Comparison of ENCODE assay signal across 34 cellular contexts in genomic region chr14:51999084-51999483, GRCh38. TPM values are rescaled to one million over a fixed set of nuclear protein-coding genes. Genes with fewer than 3 reads are reported as not detected.
DNase-seq lines count a peak whose midpoint lies in the region; ATAC-seq, FAIRE-seq and TF ChIP-seq lines count a peak whose summit lies in the region.
"Had no signal": no experiment of that assay in that cellular context is flagged by ENCODE, and none has a peak within 500 bp of the region (broad histone marks: within the 10 kb centered on the region; RNA-seq: fewer than 3 reads in every experiment).

No MANE protein-coding gene starts in this region.

- in situ Hi-C loops in IMR-90 (cut with MboI; ENCODE audit: low sequenced_read_pairs): loop anchor here (5.0 kb wide), 1 partner anchor 133 kb away; no protein-coding TSS in a partner anchor
- in situ Hi-C loops in astrocyte of the spinal cord (cut with HindIII; ENCODE audit: low sequenced_read_pairs): no loop called here

- POLR2A ChIA-PET in IMR-90 (lab: Charles Lee; ENCODE audit: unreplicated experiment): no interaction called here

- H2BK120ac ChIP-seq in IMR-90 (ENCODE audit: low read depth, low read length): no peak overlapping the region
- no peak overlapping the region for H2BK120ac ChIP-seq in H9 (ENCODE audit: low read depth, low read length, poor library complexity, severe bottlenecking)

- no peak for ATAC-seq in IMR-90 (ENCODE audit: low read depth)
- ATAC-seq: CD8-positive, alpha-beta T cell; left lobe of liver; stimulated activated naive CD8-positive, alpha-beta T cell treated with anti-CD3 and anti-CD28 coated beads, Interleukin-15, Interleukin-2, amounts not matched to agents 100 U/mL and 50 U/mL, for 24 hours; WTC11 had no signal

- no peak for FAIRE-seq in small intestine (lab: Jason Lieb, UNC)
- FAIRE-seq: A204.1, endometrium, islet of Langerhans had no signal

- TF ChIP-seq RAD21 in IMR-90 (IDR thresholded peaks at IDR 0.05; ENCODE audit: low read length): no peak

- WGBS in IMR-90 (ENCODE audit: extremely low coverage in 2 of 2, insufficient read length in 1 of 2), 2 experiments: no CpG with 5 or more reads among the region's 2 CpGs
- WGBS in H9 (ENCODE audit: extremely low coverage, insufficient read length, low lambda C conversion rate): no CpG with 5 or more reads among the region's 2 CpGs
- WGBS in small intestine, 3 donors: 78 to 90% (median 89%) methylated on average over 2 of the region's 2 CpGs

- H2BK15ac ChIP-seq in IMR-90 (ENCODE audit: low read depth, low read length) (no peak overlapping the region), H9 (ENCODE audit: low read depth, low read length) (no peak overlapping the region)

- no peak overlapping the region for H4K5ac ChIP-seq in IMR-90 (ENCODE audit: low read depth, low read length)
- H4K5ac ChIP-seq in H9 (ENCODE audit: insufficient read length, low read depth, low read length): no peak overlapping the region

- H2BK12ac ChIP-seq in H9 (ENCODE audit: insufficient read length, low read depth, low read length): no peak overlapping the region

- peak overlapping the region; percentile 98 for H3K27ac ChIP-seq in ACC112 (ENCODE audit: low read depth, low read length)
- no peak overlapping the region for H3K27ac ChIP-seq in IMR-90 (ENCODE audit: insufficient read depth, low read length)
- H3K27ac ChIP-seq in H9 (ENCODE audit: insufficient read length, low read depth, low read length): no peak overlapping the region
- H3K27ac ChIP-seq in small intestine (ENCODE audit: low read depth in 1 of 2, low read length in 1 of 2): no peak overlapping the region
- H3K27ac ChIP-seq: ascending aorta, esophagus squamous epithelium, ovary, RWPE1, thoracic aorta had no signal

- peaks cover 5 to 7% of the 10 kb centered on the region in 2 experiments for H3K4me1 Mint-ChIP-seq in H9
- H3K4me1 Mint-ChIP-seq: WTC11 had no signal

- no peak overlapping the region for H4K91ac ChIP-seq in IMR-90 (ENCODE audit: insufficient read depth, low read depth, low read length)
- no peak overlapping the region for H4K91ac ChIP-seq in H9 (ENCODE audit: insufficient read length, low read depth, low read length)

- dilution Hi-C loops in IMR-90 (cut with HindIII; ENCODE audit: low sequenced_read_pairs, unreplicated experiment): no loop called here

- CTCF ChIA-PET in IMR-90 (lab: Yijun Ruan, JAX): interaction anchor here (0.6 kb wide), 1 partner anchor 88 kb away, joined by 3 read pairs; no protein-coding TSS in a partner anchor

- H2AFZ ChIP-seq in ACC112 (ENCODE audit: low read length, unreplicated experiment) (no peak overlapping the region), IMR-90 (replicated peaks; ENCODE audit: low read length, poor library complexity) (no peak overlapping the region), H9 (ENCODE audit: low read length) (no peak overlapping the region)

- H3K79me1 ChIP-seq in IMR-90 (ENCODE audit: low read depth in 1 of 2, low read length in 2 of 2) (peaks cover 14 to 34% of the 10 kb centered on the region in 2 experiments), H9 (ENCODE audit: insufficient read depth, low read depth, low read length, poor library complexity, severe bottlenecking) (no peaks in the 10 kb centered on the region)

- H3K36me3 Mint-ChIP-seq in H9 (ENCODE audit: insufficient read depth in 1 of 3, low read depth in 3 of 3): peaks cover 33 to 83% (median 78%) of the 10 kb centered on the region in 3 experiments

- H3K4me1 ChIP-seq in ACC112 (ENCODE audit: control insufficient read depth, insufficient read depth, low read length, unreplicated experiment): peaks cover 61% of the 10 kb centered on the region
- no peaks in the 10 kb centered on the region for H3K4me1 ChIP-seq in IMR-90 (ENCODE audit: control insufficient read depth, insufficient read depth, low read length)
- H3K4me1 ChIP-seq in H9 (ENCODE audit: insufficient read depth, low read length): no peaks in the 10 kb centered on the region
- no peaks in the 10 kb centered on the region for H3K4me1 ChIP-seq in small intestine (ENCODE audit: control insufficient read depth in 2 of 2, insufficient read depth in 1 of 2, low read depth in 1 of 2, low read length in 1 of 2)
- H3K4me1 ChIP-seq: BE2C, uterus had no signal

- H3K23ac ChIP-seq in IMR-90 (ENCODE audit: low read depth, low read length) (no peak overlapping the region), H9 (ENCODE audit: insufficient read length, low read depth, low read length) (no peak overlapping the region)

- H3K36me3 ChIP-seq in ACC112 (ENCODE audit: insufficient read depth, low read length): peaks cover 62% of the 10 kb centered on the region
- H3K36me3 ChIP-seq in IMR-90 (ENCODE audit: control insufficient read depth, insufficient read depth, low read length): peaks cover 16% of the 10 kb centered on the region
- H3K36me3 ChIP-seq in small intestine (ENCODE audit: control insufficient read depth in 2 of 2, insufficient read depth in 2 of 2, low read length in 2 of 2): peaks cover 9 to 11% of the 10 kb centered on the region in 2 donors
- H3K36me3 ChIP-seq: ovary, uterus had no signal

- H3K18ac ChIP-seq in IMR-90 (ENCODE audit: low read depth, low read length) (no peak overlapping the region), H9 (ENCODE audit: insufficient read length, low read depth, low read length) (no peak overlapping the region)

- H3K9ac ChIP-seq in IMR-90 (ENCODE audit: low read depth, low read length) (no peak overlapping the region), H9 (ENCODE audit: extremely low read depth, insufficient read length, low read length) (no peak overlapping the region)

- DNase-seq in IMR-90 (peak; percentile 56), astrocyte of the spinal cord (ENCODE audit: low read depth, low spot score) (peak; percentile 15), fibroblast of the conjunctiva (ENCODE audit: low read depth) (peak; percentile 67), H9 (no peak), Ammon's horn (ENCODE audit: low spot score) (no peak), small intestine (no peak)
- no peak for DNase-seq in NK-92 treated with Interleukin-12 subunit alpha and Interleukin-12 subunit beta, amount 100 ng/mL, for 24 hours (lab: John Stamatoyannopoulos, UW)
- DNase-seq: activated CD4-positive, alpha-beta T cell treated with anti-CD3 and anti-CD28 coated beads, Interleukin-2, amount 10 ng/mL, durations not matched to agents 24 days and 14 days; activated CD8-positive, alpha-beta memory T cell treated with anti-CD3 and anti-CD28 coated beads for 24 hours; activated naive CD8-positive, alpha-beta T cell treated with anti-CD3 and anti-CD28 coated beads for 36 hours; activated T-cell treated with anti-CD3 and anti-CD28 coated beads for 4 hours; BE2C; CD8-positive, alpha-beta T cell; central memory CD4-positive, alpha-beta T cell; esophagus squamous epithelium; glutamatergic neuron; H7; NCI-H1092; NCI-H1694 treated with DMSO at 0.1 percent for 48 hours; NCI-H82; ovary; stimulated activated CD4-positive, alpha-beta T cell treated with anti-CD3 and anti-CD28 coated beads, Interleukin-2, amount 100 ng/mL, for 24 hours; stimulated activated naive CD8-positive, alpha-beta T cell treated with anti-CD3 and anti-CD28 coated beads, Interleukin-15, Interleukin-2, amounts not matched to agents 100 U/mL and 50 U/mL, for 24 hours; uterus had no signal

- H3K4ac ChIP-seq in IMR-90 (ENCODE audit: low read depth, low read length) (no peak overlapping the region; the same call in 1 of the 2 replicates), H9 (ENCODE audit: low read depth, low read length) (no peak overlapping the region)

- peak overlapping the region in 1 of 3 experiments; percentile 42; a peak in 1 of 7 replicates for H3K27ac Mint-ChIP-seq in H9
- H3K27ac Mint-ChIP-seq: activated CD4-positive, alpha-beta T cell treated with anti-CD3 and anti-CD28 coated beads, Interleukin-2, amount 10 ng/mL, durations not matched to agents 24 days and 14 days; activated naive CD8-positive, alpha-beta T cell treated with anti-CD3 and anti-CD28 coated beads for 36 hours; CD8-positive, alpha-beta T cell; memory B cell; WTC11 had no signal

- H3K27me3 Mint-ChIP-seq in H9 (ENCODE audit: low read depth): no peaks in the 10 kb centered on the region
- H3K27me3 Mint-ChIP-seq: activated CD4-positive, alpha-beta T cell treated with anti-CD3 and anti-CD28 coated beads, Interleukin-2, amount 10 ng/mL, durations not matched to agents 24 days and 14 days; activated naive CD8-positive, alpha-beta T cell treated with anti-CD3 and anti-CD28 coated beads for 36 hours; memory B cell had no signal

- no peak overlapping the region for H3K4me3 Mint-ChIP-seq in H9
- H3K4me3 Mint-ChIP-seq: activated CD4-positive, alpha-beta T cell treated with anti-CD3 and anti-CD28 coated beads, Interleukin-2, amount 10 ng/mL, durations not matched to agents 24 days and 14 days; activated naive CD8-positive, alpha-beta T cell treated with anti-CD3 and anti-CD28 coated beads for 36 hours; CD8-positive, alpha-beta T cell; memory B cell; WTC11 had no signal

- H3K9me3 Mint-ChIP-seq in H9: no peaks in the 10 kb centered on the region
- H3K9me3 Mint-ChIP-seq: activated CD4-positive, alpha-beta T cell treated with anti-CD3 and anti-CD28 coated beads, Interleukin-2, amount 10 ng/mL, durations not matched to agents 24 days and 14 days; activated naive CD8-positive, alpha-beta T cell treated with anti-CD3 and anti-CD28 coated beads for 36 hours; CD8-positive, alpha-beta T cell; memory B cell; WTC11 had no signal

- H3K14ac ChIP-seq in IMR-90 (replicated peaks; ENCODE audit: low read depth, low read length) (no peak overlapping the region), H9 (ENCODE audit: insufficient read depth, low read length) (no peak overlapping the region)

- H3K4me3 ChIP-seq in ACC112 (ENCODE audit: low read depth, low read length) (peak overlapping the region; percentile 19; the same call in 1 of the 2 replicates), IMR-90 (ENCODE audit: insufficient read depth, low read depth, low read length) (no peak overlapping the region), astrocyte of the spinal cord (ENCODE audit: low read depth, low read length) (no peak overlapping the region), small intestine (ENCODE audit: low read depth in 1 of 2, low read length in 2 of 2) (no peak overlapping the region)
- H3K4me3 ChIP-seq: ascending aorta, esophagus squamous epithelium, ovary, thoracic aorta, uterus had no signal

- H2BK20ac ChIP-seq in IMR-90 (ENCODE audit: low read depth, low read length) (no peak overlapping the region), H9 (ENCODE audit: low read depth, low read length, poor library complexity, severe bottlenecking) (no peak overlapping the region)

- H3K79me2 ChIP-seq in ACC112 (ENCODE audit: control insufficient read depth, insufficient read depth, low read length, unreplicated experiment) (peaks cover 39% of the 10 kb centered on the region), H9 (ENCODE audit: insufficient read depth, low read length) (no peaks in the 10 kb centered on the region)

- H3K56ac ChIP-seq in IMR-90 (ENCODE audit: extremely low read depth, insufficient read depth, low read length) (no peak overlapping the region), H9 (ENCODE audit: insufficient read length, low read depth, low read length) (no peak overlapping the region)

- H3K4me2 ChIP-seq in IMR-90 (ENCODE audit: low read depth, low read length) (no peak overlapping the region), H9 (ENCODE audit: insufficient read depth, insufficient read length, low read length) (no peak overlapping the region)

- H3T11ph ChIP-seq in H9 (ENCODE audit: low read length): no peak overlapping the region

- H3K9me3 ChIP-seq in IMR-90 (ENCODE audit: control insufficient read depth, insufficient read depth, low read length) (no peaks in the 10 kb centered on the region), H9 (ENCODE audit: control insufficient read depth, low read depth, low read length) (no peaks in the 10 kb centered on the region), small intestine (ENCODE audit: control insufficient read depth, low read depth) (no peaks in the 10 kb centered on the region)
- H3K9me3 ChIP-seq: ascending aorta, BE2C, esophagus squamous epithelium, ovary, thoracic aorta, uterus had no signal

- H3K23me2 ChIP-seq in H9 (ENCODE audit: insufficient read length, low read depth, low read length, poor library complexity, severe bottlenecking): no peaks in the 10 kb centered on the region

- no peak for TF ChIP-seq CTCF in IMR-90 (conservative IDR thresholded peaks at IDR 0.05; ENCODE audit: low read depth, low read length)
- no peak for TF ChIP-seq CTCF in astrocyte of the spinal cord (IDR thresholded peaks at IDR 0.05; ENCODE audit: low read depth, low read length)
- TF ChIP-seq CTCF in H9 (conservative IDR thresholded peaks at IDR 0.05): no peak

- no peak for TF ChIP-seq POLR2A in IMR-90 (IDR thresholded peaks at IDR 0.05; ENCODE audit: low read depth, low read length)

- H3K27me3 ChIP-seq in ACC112 (ENCODE audit: insufficient read depth, low read length): no peaks in the 10 kb centered on the region
- no peaks in the 10 kb centered on the region for H3K27me3 ChIP-seq in IMR-90 (ENCODE audit: control insufficient read depth, insufficient read depth, low read length)
- H3K27me3 ChIP-seq in H9 (ENCODE audit: insufficient read depth, low read length): no peaks in the 10 kb centered on the region
- H3K27me3 ChIP-seq in small intestine (ENCODE audit: control insufficient read depth in 2 of 2, insufficient read depth in 2 of 2, low read length in 2 of 2): no peaks in the 10 kb centered on the region
- H3K27me3 ChIP-seq: ascending aorta, BE2C, esophagus squamous epithelium, ovary, uterus had no signal

- H2AK9ac ChIP-seq in IMR-90 (replicated peaks; ENCODE audit: low read depth, low read length, poor library complexity): no peak overlapping the region

- H4K20me1 ChIP-seq in IMR-90 (ENCODE audit: insufficient read depth, low read length): no peaks in the 10 kb centered on the region
- no peaks in the 10 kb centered on the region for H4K20me1 ChIP-seq in H9 (ENCODE audit: control insufficient read depth, insufficient read depth, insufficient read length)

- peaks cover 5% of the 10 kb centered on the region for H3K9me1 ChIP-seq in IMR-90 (ENCODE audit: insufficient read depth, low read length)

- H2AK5ac ChIP-seq in IMR-90 (ENCODE audit: low read depth, low read length): no peak overlapping the region
- no peak overlapping the region for H2AK5ac ChIP-seq in H9 (ENCODE audit: insufficient read length, low read length)

- no peak overlapping the region; a peak in 1 of 4 replicates for H4K8ac ChIP-seq in IMR-90 (ENCODE audit: low read depth in 2 of 2, low read length in 2 of 2)
- no peak overlapping the region for H4K8ac ChIP-seq in H9 (replicated peaks; ENCODE audit: insufficient read length, low read depth, low read length)

- BruUV-seq in IMR-90 (replicated peaks; lab: Mats Ljungman, UMichigan): no TSS peak

- H2BK5ac ChIP-seq in IMR-90 (ENCODE audit: low read depth, low read length, poor library complexity, severe bottlenecking) (peak overlapping the region; percentile 2), H9 (ENCODE audit: insufficient read length, low read length) (no peak overlapping the region)

- intact Hi-C loops in IMR-90 (cut with micrococcal nuclease): loop anchor here (10.0 kb wide), 1 partner anchor 456 kb away; no protein-coding TSS in a partner anchor

RNA-seq across cellular contexts. Expression of gene RTRAF, which starts 9.7 kb away (rescaled TPM):
- total RNA-seq in IMR-90 (2012; rRNA removed) (53.2 and 94.7 TPM in 2 replicates), H9 (2021) (347 and 350 TPM in 2 replicates)
- polyA plus RNA-seq in IMR-90 (2012; rRNA removed) (102 and 139 TPM in 2 replicates), small intestine (100 to 1,000 TPM in 2 of 3 donors, 10 to 100 TPM in 1; 98.1 to 134 (median 121) TPM)
- 4.0 and 8.4 TPM in 2 replicates for polyA plus RNA-seq in IMR-90 (2012; cell fraction: cytosol; rRNA removed)
- 1.5 and 27.7 TPM in 2 replicates for polyA plus RNA-seq in IMR-90 (2012; cell fraction: nucleus; rRNA removed; ENCODE audit: low replicate concordance)

Comparison
In these comparisons a context has a peak if more than half of its experiments do, and no peak if none do; other contexts are left out.
1. DNase-seq: peak in IMR-90 (single experiment), astrocyte of the spinal cord (single experiment) and fibroblast of the conjunctiva (single experiment); none in NK-92 treated with Interleukin-12 subunit alpha and Interleukin-12 subunit beta, amount 100 ng/mL, for 24 hours (single experiment), H9 (single experiment), Ammon's horn (single experiment) and small intestine (single experiment).